ENCODE assay signal across 8 cellular contexts in genomic region chr4:37803348-37803973, GRCh38. TPM values are rescaled to one million over a fixed set of nuclear protein-coding genes. Genes with fewer than 3 reads are reported as not detected.
DNase-seq lines count a peak whose midpoint lies in the region; ATAC-seq and TF ChIP-seq lines count a peak whose summit lies in the region.

No MANE protein-coding gene starts in this region.

- H3K9me3 ChIP-seq in CD4-positive, alpha-beta memory T cell (ENCODE audit: control insufficient read depth in 1 of 2, low read length in 2 of 2), result no peaks in the 10 kb centered on the region
- H3K9me3 ChIP-seq in OCI-LY7 (ENCODE audit: low read length) (no peaks in the 10 kb centered on the region), neutrophil (no peaks in the 10 kb centered on the region)

- H3K4me3 ChIP-seq in CD4-positive, alpha-beta memory T cell (ENCODE audit: low read length in 2 of 2), result no peak overlapping the region
- no peak overlapping the region for H3K4me3 ChIP-seq in HL-60 (replicated peaks; ENCODE audit: insufficient read depth, low read length)
- H3K4me3 ChIP-seq in OCI-LY7 (ENCODE audit: low read depth, low read length, poor library complexity, severe bottlenecking), result no peak overlapping the region
- H3K4me3 ChIP-seq in epithelial cell of esophagus (ENCODE audit: low read length), result no peak overlapping the region
- no peak overlapping the region for H3K4me3 ChIP-seq in neutrophil (ENCODE audit: low read depth in 1 of 2, low read length in 1 of 2)

- H3K4me2 ChIP-seq in OCI-LY7 (ENCODE audit: low read length), result no peak overlapping the region

- BruUV-seq in OCI-LY7 (replicated peaks; lab: Mats Ljungman, UMichigan), result no TSS peak

- no peaks in the 10 kb centered on the region for H4K20me1 ChIP-seq in OCI-LY7 (ENCODE audit: insufficient read depth, low read length)

- no peaks in the 10 kb centered on the region for H3K36me3 ChIP-seq in CD4-positive, alpha-beta memory T cell (ENCODE audit: insufficient read depth, low read length)
- H3K36me3 ChIP-seq in OCI-LY7 (ENCODE audit: insufficient read depth, low read length) (no peaks in the 10 kb centered on the region), neutrophil (no peaks in the 10 kb centered on the region)

- H3K9me3 Mint-ChIP-seq in CD4-positive, alpha-beta memory T cell, result no peaks in the 10 kb centered on the region
- no peaks in the 10 kb centered on the region for H3K9me3 Mint-ChIP-seq in activated naive CD8-positive, alpha-beta T cell treated with anti-CD3 and anti-CD28 coated beads, Interleukin-2, amount 50 U/mL, for 24 hours

- peaks cover 0 to 4% of the 10 kb centered on the region in 2 donors for H3K27me3 Mint-ChIP-seq in CD4-positive, alpha-beta memory T cell
- no peaks in the 10 kb centered on the region for H3K27me3 Mint-ChIP-seq in activated naive CD8-positive, alpha-beta T cell treated with anti-CD3 and anti-CD28 coated beads, Interleukin-2, amount 50 U/mL, for 24 hours

- H3K27me3 ChIP-seq in CD4-positive, alpha-beta memory T cell (ENCODE audit: insufficient read depth, low read length), result no peaks in the 10 kb centered on the region
- H3K27me3 ChIP-seq in HL-60 (ENCODE audit: insufficient read depth, poor library complexity, severe bottlenecking), result no peaks in the 10 kb centered on the region
- no peaks in the 10 kb centered on the region for H3K27me3 ChIP-seq in neutrophil

- peak in 4 of 5 donors; percentile 50 to 60 (median 56) for DNase-seq in CD4-positive, alpha-beta memory T cell
- peak in 1 of 2 experiments; percentile 21 for DNase-seq in HL-60 (ENCODE audit: low read depth in 1 of 2, low spot score in 1 of 2)
- DNase-seq in OCI-LY7 (ENCODE audit: low spot score), result peak; percentile 77
- DNase-seq in epithelial cell of esophagus (ENCODE audit: low read depth), result peak; percentile 65
- DNase-seq in activated naive CD8-positive, alpha-beta T cell treated with anti-CD3 and anti-CD28 coated beads, Interleukin-2, amount 50 U/mL, for 24 hours, result no peak
- no peak for DNase-seq in activated naive CD4-positive, alpha-beta T cell (lab: John Stamatoyannopoulos, UW)

- no peaks in the 10 kb centered on the region for H3K79me2 ChIP-seq in OCI-LY7 (ENCODE audit: insufficient read depth, low read depth, low read length)

- H3K9me2 ChIP-seq in OCI-LY7 (ENCODE audit: insufficient read depth, low read length), result no peaks in the 10 kb centered on the region

- no peak overlapping the region for H3K4me3 Mint-ChIP-seq in CD4-positive, alpha-beta memory T cell
- no peak overlapping the region for H3K4me3 Mint-ChIP-seq in activated naive CD8-positive, alpha-beta T cell treated with anti-CD3 and anti-CD28 coated beads, Interleukin-2, amount 50 U/mL, for 24 hours

- CTCF ChIA-PET in CD4-positive, alpha-beta memory T cell (lab: Charles Lee; ENCODE audit: partially characterized antibody), result interaction anchor here (0.8 to 7.0 kb wide), 27 partner anchors 10 to 979 kb away, joined by 3 to 129 read pairs (median 4); partner anchors contain the start of genes PGM2 and TBC1D1
- CTCF ChIA-PET in OCI-LY7 (lab: Charles Lee; ENCODE audit: unreplicated experiment), result interaction anchor here (1.2 kb wide), 1 partner anchor 49 kb away, joined by 4 read pairs; no protein-coding TSS in a partner anchor

- H3K4me1 ChIP-seq in CD4-positive, alpha-beta memory T cell (ENCODE audit: insufficient read depth, low read length), result no peaks in the 10 kb centered on the region
- H3K4me1 ChIP-seq in OCI-LY7 (ENCODE audit: insufficient read depth, low read length, poor library complexity, severe bottlenecking), result peaks cover 24% of the 10 kb centered on the region
- no peaks in the 10 kb centered on the region for H3K4me1 ChIP-seq in neutrophil (ENCODE audit: control insufficient read depth in 1 of 2, insufficient read depth in 1 of 2, low read depth in 1 of 2, low read length in 1 of 2)

- intact Hi-C loops in CD4-positive, alpha-beta memory T cell (cut with micrococcal nuclease), result loop anchor here (1.0 to 2.0 kb wide), 3 partner anchors 23 to 174 kb away; partner anchors contain the start of genes PGM2 and TBC1D1
- intact Hi-C loops in OCI-LY7 (cut with micrococcal nuclease; ENCODE audit: unreplicated experiment), result loop anchor here (1.0 to 10.0 kb wide), 4 partner anchors 88 to 371 kb away; partner anchors contain the start of gene TBC1D1

- H3K27ac ChIP-seq in CD4-positive, alpha-beta memory T cell (ENCODE audit: low read depth, low read length), result no peak overlapping the region
- H3K27ac ChIP-seq in HL-60 (replicated peaks) (no peak overlapping the region), OCI-LY7 (ENCODE audit: low read depth, low read length, poor library complexity, severe bottlenecking) (no peak overlapping the region), neutrophil (no peak overlapping the region)

- H3K4me1 Mint-ChIP-seq in CD4-positive, alpha-beta memory T cell, result no peaks in the 10 kb centered on the region
- H3K4me1 Mint-ChIP-seq in activated naive CD8-positive, alpha-beta T cell treated with anti-CD3 and anti-CD28 coated beads, Interleukin-2, amount 50 U/mL, for 24 hours, result no peaks in the 10 kb centered on the region

- no peak overlapping the region for H3K27ac Mint-ChIP-seq in CD4-positive, alpha-beta memory T cell
- no peak overlapping the region for H3K27ac Mint-ChIP-seq in activated naive CD8-positive, alpha-beta T cell treated with anti-CD3 and anti-CD28 coated beads, Interleukin-2, amount 50 U/mL, for 24 hours

- no peaks in the 10 kb centered on the region for H3K36me3 Mint-ChIP-seq in CD4-positive, alpha-beta memory T cell
- no peaks in the 10 kb centered on the region for H3K36me3 Mint-ChIP-seq in activated naive CD8-positive, alpha-beta T cell treated with anti-CD3 and anti-CD28 coated beads, Interleukin-2, amount 50 U/mL, for 24 hours (ENCODE audit: low read depth)

- peak overlapping the region; percentile 76; the same call in 1 of the 2 replicates for H2AFZ ChIP-seq in OCI-LY7 (ENCODE audit: low read length)

- ATAC-seq in GM21576 (IDR thresholded peaks at IDR 0.05; ENCODE audit: unreplicated experiment), result no peak
- no peak for ATAC-seq in activated naive CD8-positive, alpha-beta T cell treated with anti-CD3 and anti-CD28 coated beads, Interleukin-2, amount 50 U/mL, for 24 hours

- TF ChIP-seq CTCF in HL-60 (IDR thresholded peaks at IDR 0.05; ENCODE audit: insufficient read depth, low read length), result peak; percentile 12
- peak; percentile 94 for TF ChIP-seq CTCF in OCI-LY7 (conservative IDR thresholded peaks at IDR 0.05; ENCODE audit: low read length)
- peak; percentile 32 for TF ChIP-seq CTCF in epithelial cell of esophagus (IDR thresholded peaks at IDR 0.05; ENCODE audit: insufficient read depth, low read depth, low read length, missing control alignments)
- peak; percentile 42 for TF ChIP-seq CTCF in neutrophil (IDR thresholded peaks at IDR 0.05)

- POLR2A ChIA-PET in CD4-positive, alpha-beta memory T cell (lab: Charles Lee; ENCODE audit: partially characterized antibody), result interaction anchor here (0.6 to 1.6 kb wide), 3 partner anchors 23 to 178 kb away, joined by 3 to 6 read pairs (median 5); partner anchors contain the start of gene PGM2
- POLR2A ChIA-PET in OCI-LY7 (lab: Charles Lee), result interaction anchor here (0.7 to 3.1 kb wide), 6 partner anchors 8 to 234 kb away, joined by 3 to 17 read pairs (median 3); no protein-coding TSS in a partner anchor

RNA-seq across cellular contexts. Expression of gene PGM2, which starts 23.0 kb away (rescaled TPM):
- total RNA-seq in CD4-positive, alpha-beta memory T cell, result 10 to 100 TPM; 16.9 to 18.4 TPM
- polyA plus RNA-seq in CD4-positive, alpha-beta memory T cell, result 10 to 100 TPM; 20.0 to 20.5 TPM
- 52.7 and 67.4 TPM in 2 replicates for total RNA-seq in OCI-LY7 (2014; rRNA removed; shearing (Covaris generic))
- 106 and 108 TPM in 2 replicates for total RNA-seq in OCI-LY7 (2022)

Comparison
In these comparisons a context has a peak if more than half of its experiments do, and no peak if none do; other contexts are left out.
1. DNase-seq: peak in CD4-positive, alpha-beta memory T cell (4 of 5), OCI-LY7 (single experiment) and epithelial cell of esophagus (single experiment); none in activated naive CD8-positive, alpha-beta T cell treated with anti-CD3 and anti-CD28 coated beads, Interleukin-2, amount 50 U/mL, for 24 hours (single experiment) and activated naive CD4-positive, alpha-beta T cell (0 of 4).
2. CTCF ChIP-seq: peak in every context shown above with its lines; median percentile 94 in OCI-LY7; 42 in neutrophil; 32 in epithelial cell of esophagus; 12 in HL-60.